In the genomic region with DNA sequence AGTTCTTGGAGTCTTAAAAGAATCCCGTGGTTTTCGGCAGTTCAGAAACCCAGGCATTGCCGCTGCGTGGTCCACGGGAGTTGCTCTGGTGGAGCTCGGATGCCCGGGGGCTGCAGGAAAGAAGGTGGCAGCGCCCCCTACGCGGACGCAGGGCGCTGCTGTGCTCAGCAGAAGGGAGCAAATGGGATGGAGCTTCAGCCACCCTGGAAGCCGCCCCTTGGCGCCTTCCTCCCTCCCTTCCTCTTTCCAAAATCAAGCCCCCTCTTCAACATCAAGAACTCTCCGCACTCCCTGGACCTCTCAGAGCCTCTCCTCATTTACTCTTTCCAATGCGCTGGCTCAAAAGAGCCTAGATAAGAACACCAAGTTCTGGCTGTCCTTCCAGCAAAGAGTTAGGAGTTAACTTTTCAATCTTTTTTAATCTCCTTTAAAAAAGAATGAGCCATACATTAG, we compare ENCODE assay signal across 9 cellular contexts. TPM values are rescaled to one million over a fixed set of nuclear protein-coding genes. Genes with fewer than 3 reads are reported as not detected.
A peak's percentile ranks its signal among the peaks of the same experiment; 100 is the strongest.
DNase-seq lines count a peak whose midpoint lies in the region; ATAC-seq and TF ChIP-seq lines count a peak whose summit lies in the region.
"Had no signal": no experiment of that assay in that cellular context is flagged by ENCODE, and none has a peak within 500 bp of the region (broad histone marks: within the 10 kb centered on the region; RNA-seq: fewer than 3 reads in every experiment).

No MANE protein-coding gene starts in this region.

- intact Hi-C loops in ascending aorta (cut with DNase I), result no loop called here

- no peaks in the 10 kb centered on the region for H3K9me3 ChIP-seq in ascending aorta
- H3K9me3 ChIP-seq in subcutaneous abdominal adipose tissue (ENCODE audit: control insufficient read depth in 5 of 5, low read length in 5 of 5), result no peaks in the 10 kb centered on the region
- H3K9me3 ChIP-seq: adrenal gland had no signal

- ATAC-seq in HG03354 (IDR thresholded peaks at IDR 0.05; ENCODE audit: poor library complexity, severe bottlenecking, unreplicated experiment), result no peak
- no peak for ATAC-seq in HG02623 (IDR thresholded peaks at IDR 0.05; ENCODE audit: unreplicated experiment)

- H3K27ac ChIP-seq in ascending aorta (no peak overlapping the region), subcutaneous abdominal adipose tissue (ENCODE audit: low read depth, low read length) (no peak overlapping the region)

- H3K4me3 ChIP-seq in Jurkat, Clone E6-1 (ENCODE audit: low read length), result peak overlapping the region; percentile 60
- peak overlapping the region; percentile 56 to 67 for H3K4me3 ChIP-seq in ascending aorta
- peak overlapping the region; percentile 48 to 65 (median 60) for H3K4me3 ChIP-seq in subcutaneous abdominal adipose tissue (ENCODE audit: low read depth in 1 of 5, low read length in 5 of 5)

- H3K36me3 ChIP-seq in ascending aorta (no peaks in the 10 kb centered on the region), subcutaneous abdominal adipose tissue (ENCODE audit: control insufficient read depth in 5 of 5, insufficient read depth in 5 of 5, low read length in 5 of 5) (no peaks in the 10 kb centered on the region)
- H3K36me3 ChIP-seq: adrenal gland had no signal

- H3K9ac ChIP-seq in subcutaneous abdominal adipose tissue (ENCODE audit: low read length in 5 of 5), result no peak overlapping the region

- H3K27me3 ChIP-seq in ascending aorta (no peaks in the 10 kb centered on the region), subcutaneous abdominal adipose tissue (ENCODE audit: control insufficient read depth in 5 of 5, insufficient read depth in 4 of 5, low read length in 5 of 5) (peaks cover 0 to 27% (median 18%) of the 10 kb centered on the region in 5 donors)

- TF ChIP-seq CTCF in AG09319 (IDR thresholded peaks at IDR 0.05; ENCODE audit: low read depth, low read length), result peak; percentile 17
- TF ChIP-seq CTCF in ascending aorta (IDR thresholded peaks at IDR 0.05), result peak in 1 of 3 experiments; percentile 16

- DNase-seq in AG09319 (ENCODE audit: extremely low read depth, low read depth) (no peak), ascending aorta (ENCODE audit: low spot score in 2 of 2) (no peak), left kidney (ENCODE audit: low read depth, low spot score) (peak; percentile 88), NCI-H2196 treated with DMSO at 0.1 percent for 48 hours (lab: John Stamatoyannopoulos, UW; ENCODE audit: unreplicated experiment) (no peak)
- peak; percentile 28 for DNase-seq in Jurkat, Clone E6-1 (ENCODE audit: low read depth, low spot score)

- H3K4me1 ChIP-seq in ascending aorta (peaks cover 0 to 7% of the 10 kb centered on the region in 2 donors), subcutaneous abdominal adipose tissue (ENCODE audit: control insufficient read depth in 5 of 5, insufficient read depth in 5 of 5, low read length in 5 of 5) (peaks cover 0 to 19% (median 19%) of the 10 kb centered on the region in 5 donors)

RNA-seq across cellular contexts. Expression of gene CHRNA7, which starts 0.9 kb away (rescaled TPM):
- polyA plus RNA-seq in Jurkat, Clone E6-1 (2012; ENCODE audit: insufficient read depth, insufficient read length), result 4.4 TPM
- 2.6 TPM for total RNA-seq in ascending aorta

Comparison
In these comparisons a context has a peak if more than half of its experiments do, and no peak if none do; other contexts are left out.
1. DNase-seq: peak in Jurkat, Clone E6-1 (single experiment) and left kidney (single experiment); none in AG09319 (single experiment), ascending aorta (0 of 2) and NCI-H2196 treated with DMSO at 0.1 percent for 48 hours (single experiment).
2. Peak in every context shown above with its lines, with median percentiles within 50 percentile points of each other: H3K4me3 ChIP-seq.